In genomic region chr4:77047037-77047436, GRCh38 we compare ENCODE assay signal across 8 cellular contexts. TPM values are rescaled to one million over a fixed set of nuclear protein-coding genes. Genes with fewer than 3 reads are reported as not detected.
DNase-seq lines count a peak whose midpoint lies in the region; ATAC-seq and TF ChIP-seq lines count a peak whose summit lies in the region.

No MANE protein-coding gene starts in this region.

- CTCF ChIA-PET in HEK293T (lab: Yijun Ruan, JAX), result interaction anchor here (0.5 to 1.0 kb wide), 6 partner anchors 11 to 1713 kb away, joined by 3 to 4 read pairs (median 3); no protein-coding TSS in a partner anchor

- H3K27ac ChIP-seq in Karpas-422 (ENCODE audit: low read length), result no peak overlapping the region
- no peak overlapping the region for H3K27ac ChIP-seq in brain microvascular endothelial cell
- no peak overlapping the region for H3K27ac ChIP-seq in vagina

- H4K20me1 ChIP-seq in Karpas-422 (ENCODE audit: insufficient read depth, low read depth, low read length), result no peaks in the 10 kb centered on the region

- intact Hi-C loops in natural killer cell (cut with micrococcal nuclease) (no loop called here), vagina (cut with DNase I) (loop anchor here (10.0 kb wide), 1 partner anchor 102 kb away; the partner anchor contains the start of gene SEPTIN11), left cardiac atrium (cut with DNase I) (loop anchor here in 1 of 2 donors (5.0 to 10.0 kb wide), 2 partner anchors 160 to 532 kb away; no protein-coding TSS in a partner anchor)

- no peaks in the 10 kb centered on the region for H3K9me3 Mint-ChIP-seq in natural killer cell

- peaks cover 14% of the 10 kb centered on the region for H3K36me3 Mint-ChIP-seq in natural killer cell

- no peak for TF ChIP-seq POLR2A in vagina (IDR thresholded peaks at IDR 0.05)

- no peak overlapping the region for H2AFZ ChIP-seq in Karpas-422 (ENCODE audit: low read length)

- no peak overlapping the region for H3K9ac ChIP-seq in Karpas-422 (ENCODE audit: low read length)

- peaks cover 9 to 13% of the 10 kb centered on the region in 2 donors for H3K4me1 Mint-ChIP-seq in natural killer cell

- in situ Hi-C loops in brain microvascular endothelial cell (cut with HindIII; ENCODE audit: low pct_ligation_motif_present, low sequenced_read_pairs), result no loop called here

- POLR2A ChIA-PET in HEK293T (lab: Yijun Ruan, JAX), result no interaction called here

- H3K4me1 ChIP-seq in Karpas-422 (ENCODE audit: low read length), result no peaks in the 10 kb centered on the region
- no peaks in the 10 kb centered on the region for H3K4me1 ChIP-seq in vagina

- H3K27me3 Mint-ChIP-seq in natural killer cell (ENCODE audit: low read depth in 2 of 2), result no peaks in the 10 kb centered on the region

- no peak overlapping the region for H3K4me2 ChIP-seq in Karpas-422 (ENCODE audit: low read depth, low read length, poor library complexity, severe bottlenecking)

- DNase-seq in EH (ENCODE audit: low read depth), result peak; percentile 48
- DNase-seq in Karpas-422, result peak; percentile 44
- no peak for DNase-seq in brain microvascular endothelial cell
- no peak for DNase-seq in natural killer cell
- DNase-seq in vagina (ENCODE audit: extremely low spot score in 2 of 2), result no peak
- DNase-seq in left cardiac atrium, result no peak
- no peak for DNase-seq in HEK293T (ENCODE audit: extremely low spot score)

- H3K4me3 ChIP-seq in Karpas-422 (ENCODE audit: low read length), result no peak overlapping the region
- H3K4me3 ChIP-seq in brain microvascular endothelial cell (ENCODE audit: low read depth, low read length), result no peak overlapping the region
- H3K4me3 ChIP-seq in vagina, result no peak overlapping the region

- peaks cover 6% of the 10 kb centered on the region for H3K79me2 ChIP-seq in Karpas-422 (ENCODE audit: low read length)

- H3K27ac Mint-ChIP-seq in natural killer cell, result peak overlapping the region; percentile 62 to 69

- TF ChIP-seq CTCF in brain microvascular endothelial cell (IDR thresholded peaks at IDR 0.05; ENCODE audit: low read depth, low read length, missing control alignments), result peak; percentile 47
- TF ChIP-seq CTCF in natural killer cell (IDR thresholded peaks at IDR 0.05), result peak; percentile 31
- TF ChIP-seq CTCF in vagina (IDR thresholded peaks at IDR 0.05), result peak in 1 of 3 experiments; percentile 18

- H3K9me2 ChIP-seq in Karpas-422 (replicated peaks; ENCODE audit: insufficient read depth, low read length), result no peaks in the 10 kb centered on the region

- H3K4me3 Mint-ChIP-seq in natural killer cell, result no peak overlapping the region

- H3K9me3 ChIP-seq in Karpas-422 (ENCODE audit: low read length) (no peaks in the 10 kb centered on the region), vagina (no peaks in the 10 kb centered on the region)

- ATAC-seq in natural killer cell (peak in 2 of 3 donors; percentile 38 to 73), left cardiac atrium (no peak), HG03378 (IDR thresholded peaks at IDR 0.05; ENCODE audit: unreplicated experiment) (no peak)

- peaks cover 14% of the 10 kb centered on the region; the same call in 1 of the 2 replicates for H3K36me3 ChIP-seq in Karpas-422 (ENCODE audit: insufficient read depth, low read length)
- peaks cover 35% of the 10 kb centered on the region for H3K36me3 ChIP-seq in brain microvascular endothelial cell (replicated peaks)
- H3K36me3 ChIP-seq in vagina, result peaks cover 0 to 17% of the 10 kb centered on the region in 2 donors

- H3K27me3 ChIP-seq in Karpas-422 (ENCODE audit: low read length), result no peaks in the 10 kb centered on the region
- H3K27me3 ChIP-seq in brain microvascular endothelial cell (replicated peaks), result no peaks in the 10 kb centered on the region
- no peaks in the 10 kb centered on the region for H3K27me3 ChIP-seq in vagina

TF ChIP-seq in HEK293T, 16 proteins besides CTCF, POLR2A, EP300 and RAD21:
- TF ChIP-seq ZNF384 (IDR thresholded peaks at IDR 0.05) (no peak), HDGF (IDR thresholded peaks at IDR 0.05; ENCODE audit: borderline replicate concordance) (no peak), FOXA1 (IDR thresholded peaks at IDR 0.05) (no peak), FOXM1 (IDR thresholded peaks at IDR 0.05; ENCODE audit: borderline replicate concordance) (no peak), LEF1 (IDR thresholded peaks at IDR 0.05; ENCODE audit: borderline replicate concordance) (no peak), SP1 (IDR thresholded peaks at IDR 0.05) (no peak), SUZ12 (IDR thresholded peaks at IDR 0.05) (no peak), ARNT (IDR thresholded peaks at IDR 0.05) (no peak)

RNA-seq across cellular contexts. Expression of gene CCNI, which starts 28.8 kb away (rescaled TPM):
- 54.1 and 105 TPM in 2 replicates for total RNA-seq in Karpas-422 (2014; rRNA removed; shearing (Covaris generic); ENCODE audit: low replicate concordance)
- total RNA-seq in natural killer cell (100 to 1,000 TPM; 243 to 266 (median 259) TPM), vagina (206 TPM), left cardiac atrium (100 to 1,000 TPM; 255 to 307 TPM)

Comparison
In these comparisons a context has a peak if more than half of its experiments do, and no peak if none do; other contexts are left out.
1. DNase-seq: peak in EH (single experiment) and Karpas-422 (single experiment); none in brain microvascular endothelial cell (single experiment), natural killer cell (single experiment), vagina (0 of 2), left cardiac atrium (single experiment) and HEK293T (single experiment).
2. ATAC-seq: peak in natural killer cell (2 of 3); none in left cardiac atrium (0 of 2) and HG03378 (single experiment).